Comparison of ENCODE assay signal across 8 cellular contexts in the genomic region with DNA sequence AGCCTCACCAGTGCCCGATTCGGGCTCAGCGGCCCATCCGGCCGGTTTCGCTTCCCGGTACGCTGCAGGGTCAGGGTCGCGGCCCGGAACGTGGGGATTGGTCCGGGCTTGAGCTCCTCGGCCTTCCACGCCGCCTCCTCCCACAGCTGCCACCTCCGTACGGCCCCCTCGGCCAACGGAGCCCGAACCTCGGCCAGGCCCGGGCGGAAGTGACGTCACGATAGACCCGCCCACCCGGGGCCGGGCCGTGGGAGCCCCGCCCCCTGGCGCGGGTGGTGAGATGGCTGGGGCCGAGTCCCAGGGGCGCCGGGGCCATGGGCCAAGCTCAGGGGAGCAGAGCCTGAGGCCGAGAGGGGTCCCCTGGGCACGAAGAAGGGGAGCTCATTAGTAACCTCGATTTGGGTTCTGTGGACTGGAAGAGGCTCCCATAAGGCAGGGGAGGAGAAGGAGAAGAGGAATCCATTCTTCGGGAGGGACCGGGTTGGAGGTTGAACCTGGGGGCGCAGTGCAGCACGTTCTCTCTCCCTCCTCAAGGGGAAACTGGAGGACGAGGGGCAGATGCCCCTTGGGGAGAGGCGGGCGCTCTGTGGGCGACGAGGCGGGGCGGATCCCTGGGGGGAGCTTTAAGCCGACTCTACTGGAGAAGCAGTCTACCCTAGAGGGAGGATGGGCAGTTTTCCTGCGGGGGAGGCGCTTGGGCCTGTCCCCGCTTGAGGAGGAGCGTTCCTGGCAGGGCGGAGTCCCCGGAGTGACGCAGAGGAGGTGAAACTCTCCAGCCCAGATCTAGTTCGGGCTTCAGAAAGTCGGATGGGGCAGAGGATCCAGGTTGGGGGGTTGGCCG. TPM values are rescaled to one million over a fixed set of nuclear protein-coding genes. Genes with fewer than 3 reads are reported as not detected.
DNase-seq lines count a peak whose midpoint lies in the region; ATAC-seq, FAIRE-seq and TF ChIP-seq lines count a peak whose summit lies in the region.

Gene MLF2, minus strand, starts transcription at position 211 of the 841 bp plus-strand sequence. CDS start 807 bp downstream, outside the sequence.

- H3K4me3 ChIP-seq in body of pancreas (peak within 1 kb of the TSS; percentile 54 to 81), sigmoid colon (peak within 1 kb of the TSS; percentile 90 to 96 (median 91))

- peak in 1 of 4 donors; percentile 72 for TF ChIP-seq EP300 in sigmoid colon (IDR thresholded peaks at IDR 0.05)

- peak; percentile 89 for FAIRE-seq in TTC549 (lab: Jason Lieb, UNC)

- 0% methylated on average over 19 to 61 of the region's 61 CpGs for WGBS in body of pancreas, 2 donors
- WGBS in sigmoid colon, 2 donors: 0 to 1% methylated on average over 61 of the region's 61 CpGs

- DNase-seq in 8988T (peak; percentile 88), NCI-H2107 treated with DMSO at 0.1 percent for 48 hours (lab: John Stamatoyannopoulos, UW; ENCODE audit: unreplicated experiment) (peak; percentile 97), body of pancreas (peak; percentile 98 to 99 (median 98)), iPS DF 19.7 (ENCODE audit: low read depth, low spot score) (peak; percentile 87), sigmoid colon (peak; percentile 100)

- intact Hi-C loops in body of pancreas (cut with DNase I): no loop called here
- intact Hi-C loops in sigmoid colon (cut with DNase I): loop anchor here (1.0 kb wide), 3 partner anchors 11 to 72 kb away; no protein-coding TSS in a partner anchor

- ATAC-seq in GM18520 (IDR thresholded peaks at IDR 0.05; ENCODE audit: unreplicated experiment): peak; percentile 96
- peak; percentile 79 for ATAC-seq in HG03064 (IDR thresholded peaks at IDR 0.05; ENCODE audit: low read depth, unreplicated experiment)
- ATAC-seq in body of pancreas: peak; percentile 96

- H3K27me3 ChIP-seq in body of pancreas (no peaks in the 10 kb centered on the region), sigmoid colon (no peaks in the 10 kb centered on the region)

- peak; percentile 70 to 95 (median 92) for TF ChIP-seq POLR2A in body of pancreas (IDR thresholded peaks at IDR 0.05)
- peak; percentile 96 for TF ChIP-seq POLR2A in sigmoid colon (IDR thresholded peaks at IDR 0.05)

- H3K9me3 ChIP-seq in body of pancreas (no peaks in the 10 kb centered on the region), sigmoid colon (no peaks in the 10 kb centered on the region)

- H3K4me1 ChIP-seq in body of pancreas: peaks cover 21% of the 10 kb centered on the region
- H3K4me1 ChIP-seq in sigmoid colon: peaks cover 0 to 24% (median 19%) of the 10 kb centered on the region in 4 donors

- H3K27ac ChIP-seq in body of pancreas (peak within 1 kb of the TSS; percentile 95 to 98 (median 96)), sigmoid colon (peak within 1 kb of the TSS; percentile 98 to 99 (median 99))

- TF ChIP-seq CTCF in body of pancreas (IDR thresholded peaks at IDR 0.05): peak in 6 of 7 experiments; percentile 90 to 99 (median 98)
- TF ChIP-seq CTCF in sigmoid colon (IDR thresholded peaks at IDR 0.05): peak in 1 of 4 experiments; percentile 95

- peaks cover 19 to 20% of the 10 kb centered on the region in 2 donors for H3K36me3 ChIP-seq in body of pancreas (replicated peaks in 1 of 2; ENCODE audit: insufficient read depth in 1 of 2, low read depth in 2 of 2)
- peaks cover 25 to 38% (median 37%) of the 10 kb centered on the region in 4 donors for H3K36me3 ChIP-seq in sigmoid colon

RNA-seq across cellular contexts. Expression of gene MLF2, which starts in this region (rescaled TPM):
- total RNA-seq in body of pancreas (10 to 100 TPM; 59.4 to 76.5 TPM), sigmoid colon (100 to 1,000 TPM; 148 to 163 (median 159) TPM)
- polyA plus RNA-seq in sigmoid colon: 100 to 1,000 TPM; 157 to 220 (median 178) TPM

Comparison
In these comparisons a context has a peak if more than half of its experiments do, and no peak if none do; other contexts are left out.
1. Peak in every context shown above with its lines: DNase-seq, ATAC-seq, H3K4me3 ChIP-seq and H3K27ac ChIP-seq.